In the genomic region with DNA sequence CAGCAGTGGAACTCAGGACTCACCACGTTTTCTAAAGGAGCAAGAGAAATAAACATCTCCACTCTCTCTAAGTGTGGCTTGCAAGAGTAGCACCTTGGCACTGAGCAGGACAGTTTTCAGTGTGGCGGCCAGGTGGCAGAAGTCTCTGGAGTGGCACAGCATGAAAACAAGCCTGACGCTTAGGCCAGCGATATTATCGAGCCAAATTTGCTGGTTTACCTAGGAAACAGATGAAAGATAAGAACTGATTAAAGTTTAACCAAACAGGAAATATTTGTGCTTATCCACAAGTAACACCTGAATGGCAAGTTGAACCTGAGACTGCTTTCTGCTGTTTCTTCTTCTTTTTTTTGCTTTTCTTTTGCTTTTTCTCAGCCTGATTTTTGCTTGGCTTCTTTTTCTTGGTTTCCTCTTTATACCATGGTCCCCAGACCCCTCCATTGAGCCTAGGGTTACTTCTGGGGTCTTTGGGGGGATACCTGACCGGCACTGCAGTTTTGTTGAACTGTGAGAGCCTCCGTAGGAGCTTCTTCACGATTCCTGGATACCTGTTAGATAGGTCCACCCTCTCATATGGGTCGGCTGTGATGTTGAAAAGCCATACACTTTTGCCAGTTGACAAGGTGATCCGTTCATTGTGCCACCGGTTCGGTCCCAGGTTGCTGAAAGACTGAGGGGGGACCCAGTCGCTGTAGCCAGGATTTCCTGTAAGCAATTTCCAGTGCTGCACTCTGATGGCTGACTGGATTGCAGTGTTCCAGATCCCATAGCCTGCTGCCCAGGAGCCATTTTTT, we compare ENCODE assay signal across 1 cellular context.
TF ChIP-seq lines count a peak whose summit lies in the region.

No MANE protein-coding gene starts in this region.

TF ChIP-seq in liver, 16 proteins besides CTCF, POLR2A, EP300 and RAD21 (continued from another document):
- peak in 1 of 2 donors; percentile 16 for TF ChIP-seq GABPA (IDR thresholded peaks at IDR 0.05 in 1 of 2, conservative IDR thresholded peaks at IDR 0.05 in 1 of 2)
